14 cellular contexts compared by ENCODE assay signal in the genomic region with DNA sequence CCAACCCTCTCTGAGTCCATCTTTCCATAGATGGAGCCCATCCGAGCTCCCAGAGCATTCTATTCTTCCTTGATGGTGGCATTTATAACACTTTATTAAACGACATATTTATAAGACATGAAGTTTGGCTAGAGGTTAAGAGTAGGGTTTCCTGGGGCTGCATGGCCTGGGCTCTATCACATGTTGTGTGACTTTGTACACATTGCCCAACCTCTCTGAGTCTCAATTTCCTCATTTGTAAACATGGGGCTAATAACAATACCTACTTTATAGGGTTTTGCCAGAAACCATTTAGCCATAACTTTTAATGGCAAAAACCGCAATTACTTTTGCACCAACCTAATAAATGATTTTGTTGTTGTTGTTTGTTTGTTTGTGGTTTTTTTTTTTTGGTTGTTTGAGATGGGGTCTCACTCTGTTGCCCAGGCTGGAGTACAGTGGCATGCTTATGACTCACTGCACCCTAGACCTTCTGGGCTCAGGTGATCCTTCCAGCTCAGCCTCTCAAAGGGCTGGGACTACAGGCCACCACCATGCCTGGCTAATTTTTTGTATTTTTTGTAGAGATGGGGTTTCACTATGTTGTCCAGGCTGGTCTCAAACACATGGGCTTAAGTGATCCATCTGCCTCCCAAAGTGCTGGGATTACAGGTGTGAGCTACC. TPM values are rescaled to one million over a fixed set of nuclear protein-coding genes. Genes with fewer than 3 reads are reported as not detected.
DNase-seq lines count a peak whose midpoint lies in the region; ATAC-seq and TF ChIP-seq lines count a peak whose summit lies in the region.
"Had no signal": no experiment of that assay in that cellular context is flagged by ENCODE, and none has a peak within 500 bp of the region (broad histone marks: within the 10 kb centered on the region; RNA-seq: fewer than 3 reads in every experiment).

No MANE protein-coding gene starts in this region.

- no peak for DNase-seq in Right ventricle myocardium superior
- no peak for DNase-seq in Right ventricle myocardium inferior (ENCODE audit: missing footprints)
- DNase-seq in T-helper 17 cell: no peak
- no peak for DNase-seq in NCI-H1048 (lab: John Stamatoyannopoulos, UW)
- no peak for DNase-seq in NCI-H146 (lab: John Stamatoyannopoulos, UW)
- no peak for DNase-seq in stimulated activated CD4-positive, alpha-beta T cell treated with anti-CD3 and anti-CD28 coated beads, Interleukin-2, amount 100 ng/mL, for 48 hours

- H3K9me3 ChIP-seq in T-helper 17 cell (ENCODE audit: control insufficient read depth, low read length, poor library complexity, severe bottlenecking) (no peaks in the 10 kb centered on the region), liver (ENCODE audit: control insufficient read depth in 4 of 4, low read length in 3 of 4) (no peaks in the 10 kb centered on the region)
- H3K9me3 ChIP-seq: heart right ventricle had no signal

- no peaks in the 10 kb centered on the region for H3K4me1 Mint-ChIP-seq in T-helper 17 cell
- H3K4me1 Mint-ChIP-seq: endodermal cell, immature natural killer cell had no signal

- H3K4me1 ChIP-seq in liver (ENCODE audit: control insufficient read depth in 4 of 4, insufficient read depth in 4 of 4, low read length in 3 of 4): peaks cover 0 to 3% (median 0%) of the 10 kb centered on the region in 4 donors

- no peaks in the 10 kb centered on the region for H3K27me3 ChIP-seq in liver (ENCODE audit: control insufficient read depth in 4 of 4, insufficient read depth in 4 of 4, low read length in 3 of 4)
- H3K27me3 ChIP-seq: brain microvascular endothelial cell, heart right ventricle had no signal

- no peaks in the 10 kb centered on the region for H3K27me3 Mint-ChIP-seq in T-helper 17 cell
- H3K27me3 Mint-ChIP-seq: activated naive CD8-positive, alpha-beta T cell treated with anti-CD3 and anti-CD28 coated beads, Interleukin-2, amount 50 U/mL, for 24 hours had no signal

- intact Hi-C loops in Right ventricle myocardium superior (cut with DNase I): loop anchor here (5.0 kb wide), 1 partner anchor 34 kb away; the partner anchor contains the start of gene E2F2
- intact Hi-C loops in Right ventricle myocardium inferior (cut with DNase I): loop anchor here (1.0 to 5.0 kb wide), 2 partner anchors 41 to 139 kb away; no protein-coding TSS in a partner anchor

- no peak for TF ChIP-seq RAD21 in liver (IDR thresholded peaks at IDR 0.05)

- H3K4me3 ChIP-seq in liver (ENCODE audit: low read depth in 1 of 3, low read length in 3 of 3): no peak overlapping the region
- H3K4me3 ChIP-seq: heart right ventricle had no signal

- ATAC-seq in Right ventricle myocardium superior (ENCODE audit: poor library complexity): peak; percentile 35
- no peak for ATAC-seq in Right ventricle myocardium inferior
- ATAC-seq in T-helper 17 cell: no peak
- no peak for ATAC-seq in HG02588 (IDR thresholded peaks at IDR 0.05; ENCODE audit: unreplicated experiment)

- no peak overlapping the region for H3K4me3 Mint-ChIP-seq in T-helper 17 cell
- H3K4me3 Mint-ChIP-seq: activated naive CD8-positive, alpha-beta T cell treated with anti-CD3 and anti-CD28 coated beads, Interleukin-2, amount 50 U/mL, for 24 hours; endodermal cell; immature natural killer cell had no signal

- no peaks in the 10 kb centered on the region for H3K36me3 Mint-ChIP-seq in T-helper 17 cell (ENCODE audit: low read depth)
- H3K36me3 Mint-ChIP-seq: immature natural killer cell had no signal

- H3K27ac ChIP-seq in liver (ENCODE audit: low read depth in 1 of 2, low read length in 2 of 2): no peak overlapping the region
- H3K27ac ChIP-seq: brain microvascular endothelial cell, C4-2B, heart right ventricle had no signal

- no peak for TF ChIP-seq CTCF in liver (IDR thresholded peaks at IDR 0.05; ENCODE audit: low read depth, low read length, missing input control)

- WGBS in liver: 78% methylated on average over 3 of the region's 3 CpGs

- peak overlapping the region in 1 of 2 donors; percentile 0 for H3K9ac ChIP-seq in liver (ENCODE audit: low read depth in 1 of 2, low read length in 2 of 2)

- H3K36me3 ChIP-seq in liver (ENCODE audit: control insufficient read depth in 4 of 4, insufficient read depth in 3 of 4, low read depth in 1 of 4, low read length in 3 of 4): no peaks in the 10 kb centered on the region
- H3K36me3 ChIP-seq: brain microvascular endothelial cell, heart right ventricle had no signal

- peak overlapping the region; percentile 43 for H3K27ac Mint-ChIP-seq in T-helper 17 cell
- H3K27ac Mint-ChIP-seq: activated naive CD8-positive, alpha-beta T cell treated with anti-CD3 and anti-CD28 coated beads, Interleukin-2, amount 50 U/mL, for 24 hours; endodermal cell; immature natural killer cell had no signal

TF ChIP-seq in liver, 16 proteins besides CTCF, POLR2A, EP300 and RAD21:
- TF ChIP-seq JUND (IDR thresholded peaks at IDR 0.05) (no peak), FOXA1 (IDR thresholded peaks at IDR 0.05) (peak; percentile 19), HNF4A (conservative IDR thresholded peaks at IDR 0.05) (no peak), FOXA2 (IDR thresholded peaks at IDR 0.05) (peak; percentile 12), TAF1 (conservative IDR thresholded peaks at IDR 0.05) (no peak), GABPA (IDR thresholded peaks at IDR 0.05 in 1 of 2, conservative IDR thresholded peaks at IDR 0.05 in 1 of 2) (no peak), MAX (IDR thresholded peaks at IDR 0.05) (no peak), SP1 (IDR thresholded peaks at IDR 0.05) (no peak)

RNA-seq across cellular contexts. Expression of gene ASAP3, which starts 13.9 kb away (rescaled TPM):
- total RNA-seq in Right ventricle myocardium superior (44.6 TPM), Right ventricle myocardium inferior (44.3 TPM), T-helper 17 cell (1 to 10 TPM; 1.5 to 6.4 TPM), liver (10 to 100 TPM; 20.9 to 25.9 TPM)
- polyA plus RNA-seq in liver: 10 to 100 TPM in 1 of 2 donors, 1 to 10 TPM in 1; 8.3 to 12.5 TPM
- polyA plus RNA-seq: immature natural killer cell had no signal

RNA-seq across cellular contexts. Expression of gene E2F2, which starts 33.1 kb away (rescaled TPM):
- 0.35 TPM for total RNA-seq in Right ventricle myocardium superior
- 0.76 TPM for total RNA-seq in Right ventricle myocardium inferior
- 1 to 10 TPM; 5.4 TPM for total RNA-seq in T-helper 17 cell
- 10 to 100 TPM in 1 of 2 donors, under 1 TPM in 1; 0.08 to 79.9 TPM for total RNA-seq in liver
- under 1 TPM; 0.36 to 0.53 TPM for polyA plus RNA-seq in liver
